Comparison of ENCODE assay signal across 22 cellular contexts in genomic region chr20:8505817-8506216, GRCh38.
DNase-seq lines count a peak whose midpoint lies in the region; ATAC-seq, FAIRE-seq and TF ChIP-seq lines count a peak whose summit lies in the region.
"Had no signal": no experiment of that assay in that cellular context is flagged by ENCODE, and none has a peak within 500 bp of the region (broad histone marks: within the 10 kb centered on the region; RNA-seq: fewer than 3 reads in every experiment).

No MANE protein-coding gene starts in this region.

- in situ Hi-C loops in KBM-7 (cut with MboI; ENCODE audit: low pct_unique_long_range_greater_than_20kb, low sequenced_read_pairs): no loop called here

- peak; percentile 35 for ATAC-seq in upper lobe of right lung
- ATAC-seq in psoas muscle: no peak
- no peak for ATAC-seq in GM21529 (IDR thresholded peaks at IDR 0.05; ENCODE audit: unreplicated experiment)
- ATAC-seq: K562, PC-3, SK-N-SH treated with all-trans-retinoic acid at 6 μM for 48 hours had no signal

- no peaks in the 10 kb centered on the region for H3K36me3 ChIP-seq in astrocyte (ENCODE audit: insufficient read depth, low read length)
- no peaks in the 10 kb centered on the region for H3K36me3 ChIP-seq in upper lobe of right lung
- H3K36me3 ChIP-seq in psoas muscle (ENCODE audit: insufficient read depth in 1 of 2, low read depth in 1 of 2): no peaks in the 10 kb centered on the region

- intact Hi-C loops in upper lobe of right lung (cut with DNase I): no loop called here
- intact Hi-C loops in psoas muscle (cut with DNase I): no loop called here

- TF ChIP-seq CTCF in NB4 (IDR thresholded peaks at IDR 0.05; ENCODE audit: low read depth, low read length) (no peak), astrocyte (IDR thresholded peaks at IDR 0.05; ENCODE audit: insufficient read depth, low read depth, low read length) (no peak), upper lobe of right lung (IDR thresholded peaks at IDR 0.05) (no peak), psoas muscle (IDR thresholded peaks at IDR 0.05) (no peak)

- H3K4me2 ChIP-seq in astrocyte (ENCODE audit: low read length): no peak overlapping the region

- H3K4me1 Mint-ChIP-seq in astrocyte (ENCODE audit: low read depth, unreplicated experiment): no peaks in the 10 kb centered on the region

- no peaks in the 10 kb centered on the region for H3K27me3 ChIP-seq in astrocyte (ENCODE audit: insufficient read depth, low read length)
- H3K27me3 ChIP-seq in upper lobe of right lung: no peaks in the 10 kb centered on the region
- H3K27me3 ChIP-seq in psoas muscle (ENCODE audit: insufficient read depth in 3 of 3, low read length in 2 of 3): no peaks in the 10 kb centered on the region

- H3K4me1 ChIP-seq in astrocyte (ENCODE audit: insufficient read depth, low read length) (no peaks in the 10 kb centered on the region), upper lobe of right lung (no peaks in the 10 kb centered on the region), psoas muscle (no peaks in the 10 kb centered on the region)

- TF ChIP-seq POLR2A in NB4 (IDR thresholded peaks at IDR 0.05; ENCODE audit: extremely low read depth, insufficient read length): no peak

- H4K20me1 ChIP-seq in astrocyte (ENCODE audit: insufficient read depth, low read length): no peaks in the 10 kb centered on the region

- H3K79me2 ChIP-seq in astrocyte (ENCODE audit: insufficient read depth, low read length): no peaks in the 10 kb centered on the region

- H3K27ac ChIP-seq in astrocyte (ENCODE audit: low read depth, low read length) (no peak overlapping the region), upper lobe of right lung (no peak overlapping the region), psoas muscle (no peak overlapping the region)
- H3K27ac ChIP-seq: RWPE1 had no signal

- H3K4me3 ChIP-seq in NB4 (ENCODE audit: low read depth, low read length) (no peak overlapping the region), astrocyte (ENCODE audit: insufficient read depth, low read depth, low read length) (no peak overlapping the region), upper lobe of right lung (no peak overlapping the region), psoas muscle (no peak overlapping the region)
- H3K4me3 ChIP-seq: K562 had no signal

- H3K27me3 Mint-ChIP-seq in astrocyte (ENCODE audit: low read depth, unreplicated experiment): no peaks in the 10 kb centered on the region

- no peaks in the 10 kb centered on the region for H3K36me3 Mint-ChIP-seq in astrocyte (ENCODE audit: low read depth, unreplicated experiment)
- H3K36me3 Mint-ChIP-seq: CD4-positive, CD25-positive, alpha-beta regulatory T cell had no signal

- 87 to 91% (median 88%) methylated on average over 2 of the region's 2 CpGs for WGBS in psoas muscle, 3 donors

- FAIRE-seq in astrocyte (lab: Jason Lieb, UNC): peak; percentile 34
- FAIRE-seq: K562 had no signal

- DNase-seq in KBM-7 (peak; percentile 4), NB4 (ENCODE audit: low read depth) (peak; percentile 33), astrocyte (ENCODE audit: low read depth) (no peak), upper lobe of right lung (no peak), psoas muscle (no peak)
- DNase-seq in activated CD4-positive, alpha-beta T cell treated with anti-CD3 and anti-CD28 coated beads, Interleukin-2, amount 50 U/mL, for 1 hour: no peak
- DNase-seq: CD4-positive, CD25-positive, alpha-beta regulatory T cell; COR-L47; DMS 273 treated with DMSO at 0.1 percent for 48 hours; DND-41; GOT3; NCI-H1694 treated with DMSO at 0.1 percent for 48 hours; NCI-H510A; NCI-H748 treated with DMSO at 0.1 percent for 48 hours; NK-92 treated with Interleukin-12 subunit alpha and Interleukin-12 subunit beta, amount 100 ng/mL, for 24 hours; PC-3; SIG-M5; T-helper 1 cell had no signal

- no peaks in the 10 kb centered on the region for H3K9me3 Mint-ChIP-seq in astrocyte (ENCODE audit: unreplicated experiment)

- no peak overlapping the region for H3K27ac Mint-ChIP-seq in astrocyte (ENCODE audit: unreplicated experiment)
- H3K27ac Mint-ChIP-seq: CD4-positive, CD25-positive, alpha-beta regulatory T cell had no signal

- no peak overlapping the region for H3K4me3 Mint-ChIP-seq in astrocyte (ENCODE audit: unreplicated experiment)
- H3K4me3 Mint-ChIP-seq: CD4-positive, CD25-positive, alpha-beta regulatory T cell had no signal

- H3K9me3 ChIP-seq in astrocyte (ENCODE audit: insufficient read depth, low read depth, low read length): no peaks in the 10 kb centered on the region
- no peaks in the 10 kb centered on the region for H3K9me3 ChIP-seq in upper lobe of right lung
- H3K9me3 ChIP-seq in psoas muscle: no peaks in the 10 kb centered on the region

- H2AFZ ChIP-seq in astrocyte (ENCODE audit: low read depth, low read length): no peak overlapping the region

- no peak overlapping the region for H3K9ac ChIP-seq in astrocyte (ENCODE audit: low read length)

Comparison
In these comparisons a context has a peak if more than half of its experiments do, and no peak if none do; other contexts are left out.
1. DNase-seq: peak in KBM-7 (single experiment) and NB4 (single experiment); none in astrocyte (single experiment), upper lobe of right lung (single experiment), psoas muscle (0 of 2) and activated CD4-positive, alpha-beta T cell treated with anti-CD3 and anti-CD28 coated beads, Interleukin-2, amount 50 U/mL, for 1 hour (single experiment).